ENCODE assay signal across 1 cellular context in genomic region chr10:83957168-83957750, GRCh38.
TF ChIP-seq lines count a peak whose summit lies in the region.

No MANE protein-coding gene starts in this region.

TF ChIP-seq in GM23338, 12 proteins besides CTCF, POLR2A, EP300 and RAD21:
- TF ChIP-seq ZNF462 (CRISPR knock-in tag; IDR thresholded peaks at IDR 0.05) (peak; percentile 60; the same call in 1 of the 2 replicates), CREB1 (CRISPR knock-in tag; IDR thresholded peaks at IDR 0.05; ENCODE audit: low read depth) (no peak), EZH2 (IDR thresholded peaks at IDR 0.05; ENCODE audit: low read depth, unreplicated experiment) (no peak), ZNF114 (CRISPR knock-in tag; IDR thresholded peaks at IDR 0.05) (peak; percentile 21; the same call in 1 of the 2 replicates)
